Comparison of ENCODE assay signal across 14 cellular contexts in genomic region chr1:32622806-32623694, GRCh38. TPM values are rescaled to one million over a fixed set of nuclear protein-coding genes. Genes with fewer than 3 reads are reported as not detected.
DNase-seq lines count a peak whose midpoint lies in the region; ATAC-seq and TF ChIP-seq lines count a peak whose summit lies in the region.
"Had no signal": no experiment of that assay in that cellular context is flagged by ENCODE, and none has a peak within 500 bp of the region (broad histone marks: within the 10 kb centered on the region; RNA-seq: fewer than 3 reads in every experiment).

No MANE protein-coding gene starts in this region.

- POLR2A ChIA-PET in T-cell (lab: Charles Lee): no interaction called here

- H3K27me3 ChIP-seq in endodermal cell (ENCODE audit: control insufficient read depth, insufficient read depth, low read length, poor library complexity, severe bottlenecking): no peaks in the 10 kb centered on the region
- no peaks in the 10 kb centered on the region for H3K27me3 ChIP-seq in brain microvascular endothelial cell (replicated peaks)
- H3K27me3 ChIP-seq: esophagus squamous epithelium had no signal

- in situ Hi-C loops in brain microvascular endothelial cell (cut with HindIII; ENCODE audit: low pct_ligation_motif_present, low sequenced_read_pairs): no loop called here

- CTCF ChIA-PET in T-cell (lab: Charles Lee): interaction anchor here in 1 of 2 donors (0.6 kb wide), 1 partner anchor 86 kb away, joined by 8 read pairs; no protein-coding TSS in a partner anchor

- peak overlapping the region; percentile 25 to 56 for H3K27ac Mint-ChIP-seq in T-cell
- H3K27ac Mint-ChIP-seq in endodermal cell: peak overlapping the region; percentile 25

- WGBS in endodermal cell (ENCODE audit: insufficient coverage in 1 of 2, insufficient read length in 1 of 2), 2 experiments: 90 to 93% methylated on average over 3 of the region's 3 CpGs

- H3K27ac ChIP-seq in endodermal cell (ENCODE audit: low read depth, low read length) (no peak overlapping the region), brain microvascular endothelial cell (no peak overlapping the region)
- H3K27ac ChIP-seq: esophagus squamous epithelium, psoas muscle had no signal

- H3K36me3 ChIP-seq in endodermal cell (ENCODE audit: control insufficient read depth, insufficient read depth, low read length): peaks cover 69% of the 10 kb centered on the region
- peaks cover 11% of the 10 kb centered on the region for H3K36me3 ChIP-seq in brain microvascular endothelial cell (replicated peaks)

- H3K4me1 Mint-ChIP-seq in T-cell: peaks cover 26 to 30% (median 26%) of the 10 kb centered on the region in 3 donors
- H3K4me1 Mint-ChIP-seq in endodermal cell: no peaks in the 10 kb centered on the region

- H3K9me3 Mint-ChIP-seq in T-cell (no peaks in the 10 kb centered on the region), endodermal cell (no peaks in the 10 kb centered on the region)

- H3K36me3 Mint-ChIP-seq in T-cell: peaks cover 39% of the 10 kb centered on the region
- H3K36me3 Mint-ChIP-seq in endodermal cell (ENCODE audit: low read depth): peaks cover 72% of the 10 kb centered on the region

- H3K27me3 Mint-ChIP-seq in T-cell: no peaks in the 10 kb centered on the region
- H3K27me3 Mint-ChIP-seq in endodermal cell (ENCODE audit: insufficient read depth): no peaks in the 10 kb centered on the region

- no peak for ATAC-seq in T-cell (replicated peaks in 1 of 4)
- ATAC-seq: psoas muscle had no signal

- peaks cover 14% of the 10 kb centered on the region for H3K9me3 ChIP-seq in endodermal cell (ENCODE audit: control insufficient read depth, low read length)
- H3K9me3 ChIP-seq: esophagus squamous epithelium, psoas muscle had no signal

- H3K4me3 Mint-ChIP-seq in T-cell (no peak overlapping the region), endodermal cell (no peak overlapping the region)

- no peak for TF ChIP-seq CTCF in endodermal cell (conservative IDR thresholded peaks at IDR 0.05)
- TF ChIP-seq CTCF in brain microvascular endothelial cell (IDR thresholded peaks at IDR 0.05; ENCODE audit: low read depth, low read length, missing control alignments): no peak

- H3K4me3 ChIP-seq in endodermal cell (ENCODE audit: low read length) (no peak overlapping the region), brain microvascular endothelial cell (ENCODE audit: low read depth, low read length) (no peak overlapping the region)
- H3K4me3 ChIP-seq: esophagus squamous epithelium, psoas muscle had no signal

- no peak overlapping the region for H3K9ac ChIP-seq in endodermal cell (ENCODE audit: extremely low read depth, low read length, poor library complexity, severe bottlenecking)

- DNase-seq in stimulated activated CD4-positive, alpha-beta T cell treated with anti-CD3 and anti-CD28 coated beads, Interleukin-4, amount 100 ng/mL, for 24 hours: peak; percentile 13
- DNase-seq in stimulated activated CD4-positive, alpha-beta T cell treated with anti-CD3 and anti-CD28 coated beads, Interleukin-4, amount 100 ng/mL, for 4 hours: no peak
- DNase-seq in T-cell: no peak
- no peak for DNase-seq in endodermal cell
- DNase-seq in NK-92 (lab: John Stamatoyannopoulos, UW; ENCODE audit: unreplicated experiment): no peak
- no peak for DNase-seq in putamen (ENCODE audit: low spot score)
- DNase-seq in brain microvascular endothelial cell: no peak
- no peak for DNase-seq in NCI-H2196 (lab: John Stamatoyannopoulos, UW; ENCODE audit: unreplicated experiment)
- DNase-seq: activated naive CD4-positive, alpha-beta T cell; esophagus squamous epithelium; mesendoderm; NCI-H526; psoas muscle; Right ventricle myocardium superior had no signal

- H3K4me1 ChIP-seq in endodermal cell (ENCODE audit: control insufficient read depth, insufficient read depth, low read length): no peaks in the 10 kb centered on the region
- H3K4me1 ChIP-seq: esophagus squamous epithelium, psoas muscle had no signal

RNA-seq across cellular contexts. Expression of gene ZBTB8OS, which starts 27.3 kb away (rescaled TPM):
- 10 to 100 TPM; 34.6 to 53.3 (median 42.7) TPM for total RNA-seq in T-cell
- total RNA-seq in endodermal cell: 10 to 100 TPM; 85.1 to 99.4 TPM
- 47.4 TPM for polyA plus RNA-seq in endodermal cell (2013, experiment 1 of 2)
- 49.6 TPM for polyA plus RNA-seq in endodermal cell (2013, experiment 2 of 2)

RNA-seq across cellular contexts. Expression of gene RBBP4, which starts 28.0 kb away (rescaled TPM):
- total RNA-seq in T-cell (100 to 1,000 TPM; 150 to 162 (median 158) TPM), endodermal cell (100 to 1,000 TPM; 521 to 678 TPM)
- 360 TPM for polyA plus RNA-seq in endodermal cell (2013, experiment 1 of 2)
- 346 TPM for polyA plus RNA-seq in endodermal cell (2013, experiment 2 of 2)
